Comparison of ENCODE assay signal across 11 cellular contexts in genomic region chr11:105829084-105829483, GRCh38.
DNase-seq lines count a peak whose midpoint lies in the region; ATAC-seq and TF ChIP-seq lines count a peak whose summit lies in the region.
"Had no signal": no experiment of that assay in that cellular context is flagged by ENCODE, and none has a peak within 500 bp of the region (broad histone marks: within the 10 kb centered on the region; RNA-seq: fewer than 3 reads in every experiment).

No MANE protein-coding gene starts in this region.

- ATAC-seq in GM18498 (IDR thresholded peaks at IDR 0.05; ENCODE audit: unreplicated experiment), result peak; percentile 95
- peak; percentile 97 for ATAC-seq in GM21390 (IDR thresholded peaks at IDR 0.05; ENCODE audit: unreplicated experiment)
- peak; percentile 97 for ATAC-seq in HG03108 (IDR thresholded peaks at IDR 0.05; ENCODE audit: unreplicated experiment)
- no peak for ATAC-seq in HG02571 (IDR thresholded peaks at IDR 0.05; ENCODE audit: unreplicated experiment)

- H3K79me2 ChIP-seq in SK-N-SH (ENCODE audit: insufficient read depth), result no peaks in the 10 kb centered on the region

- no peak for TF ChIP-seq EP300 in SK-N-SH (IDR thresholded peaks at IDR 0.05; ENCODE audit: borderline replicate concordance in 1 of 2, low read depth in 1 of 2, low read length in 1 of 2)

- H3K4me1 ChIP-seq in SK-N-SH (ENCODE audit: control insufficient read depth in 1 of 2, insufficient read depth in 2 of 2, low read depth in 1 of 2, low read length in 1 of 2), result peaks cover 0 to under 1% of the 10 kb centered on the region in 2 experiments; a peak in 2 of 4 replicates
- H3K4me1 ChIP-seq: stomach had no signal

- TF ChIP-seq CTCF in SK-N-SH (IDR thresholded peaks at IDR 0.05), result no peak

- no peak overlapping the region for H3K9ac ChIP-seq in SK-N-SH

- POLR2A ChIA-PET in SK-N-SH (lab: Yijun Ruan, JAX), result no interaction called here

- no peaks in the 10 kb centered on the region for H3K9me2 ChIP-seq in SK-N-SH

- no peaks in the 10 kb centered on the region for H3K36me3 ChIP-seq in SK-N-SH (replicated peaks in 1 of 2; ENCODE audit: control insufficient read depth in 1 of 2, insufficient read depth in 2 of 2, low read length in 1 of 2)
- H3K36me3 ChIP-seq: spleen, stomach had no signal

- no peaks in the 10 kb centered on the region for H3F3A ChIP-seq in SK-N-SH (replicated peaks; ENCODE audit: insufficient read depth)

- 100% methylated on average over 1 of the region's 1 CpG for WGBS in SK-N-SH (ENCODE audit: low lambda C conversion rate)

- H3K27ac ChIP-seq in SK-N-SH (ENCODE audit: low read depth in 2 of 2, low read length in 1 of 2), result no peak overlapping the region
- H3K27ac ChIP-seq: spleen, stomach had no signal

- no peak overlapping the region for H3K4me3 ChIP-seq in SK-N-SH (ENCODE audit: low read depth in 2 of 2, low read length in 1 of 2)
- H3K4me3 ChIP-seq: spleen, stomach had no signal

- TF ChIP-seq RAD21 in SK-N-SH (IDR thresholded peaks at IDR 0.05; ENCODE audit: low read length), result no peak

- DNase-seq in RPMI8226 (peak; percentile 92), DMS 273 treated with DMSO at 0.1 percent for 48 hours (lab: John Stamatoyannopoulos, UW) (no peak), SK-N-SH (no peak)
- DNase-seq in activated effector memory CD4-positive, alpha-beta T cell treated with anti-CD3 and anti-CD28 coated beads, Interleukin-2, amount 50 U/mL, for 16 hours, result no peak
- DNase-seq: mesenchymal stem cell, spleen, stomach had no signal

- H3K9me3 ChIP-seq in SK-N-SH, result no peaks in the 10 kb centered on the region
- H3K9me3 ChIP-seq: spleen, stomach had no signal

- H2AFZ ChIP-seq in SK-N-SH (ENCODE audit: low read depth), result no peak overlapping the region

- no peaks in the 10 kb centered on the region for H4K20me1 ChIP-seq in SK-N-SH (ENCODE audit: insufficient read depth)

- no peak overlapping the region for H3K4me2 ChIP-seq in SK-N-SH

- CTCF ChIA-PET in SK-N-SH (lab: Yijun Ruan, JAX), result no interaction called here

- no peaks in the 10 kb centered on the region for H3K27me3 ChIP-seq in SK-N-SH (ENCODE audit: insufficient read depth)
- H3K27me3 ChIP-seq: spleen, stomach had no signal

TF ChIP-seq in SK-N-SH, 30 proteins besides CTCF, POLR2A, EP300 and RAD21:
- TF ChIP-seq TAF1 (IDR thresholded peaks at IDR 0.05; ENCODE audit: borderline replicate concordance, low read depth, low read length), result no peak
